In genomic region chr1:28451011-28451410, GRCh38 we compare ENCODE assay signal across 24 cellular contexts. TPM values are rescaled to one million over a fixed set of nuclear protein-coding genes. Genes with fewer than 3 reads are reported as not detected.
DNase-seq lines count a peak whose midpoint lies in the region; ATAC-seq and TF ChIP-seq lines count a peak whose summit lies in the region.
"Had no signal": no experiment of that assay in that cellular context is flagged by ENCODE, and none has a peak within 500 bp of the region (broad histone marks: within the 10 kb centered on the region; RNA-seq: fewer than 3 reads in every experiment).

No MANE protein-coding gene starts in this region.

- peak overlapping the region; percentile 66 for H3K27ac Mint-ChIP-seq in T-helper 1 cell treated with Interleukin-12 subunit alpha and Interleukin-12 subunit beta and Interleukin-4 antibody, amounts not matched to agents 30 μg/mL and 1 μg/mL, for 36 hours
- peak overlapping the region; percentile 62 for H3K27ac Mint-ChIP-seq in activated naive CD4-positive, alpha-beta T cell treated with anti-CD3 and anti-CD28 coated beads, Interleukin-2, amount 10 ng/mL, durations not matched to agents 7 days and 5 days
- no peak overlapping the region for H3K27ac Mint-ChIP-seq in activated naive CD4-positive, alpha-beta T cell treated with anti-CD3 and anti-CD28 coated beads, Interleukin-2, amount 50 U/mL, for 72 hours
- peak overlapping the region; percentile 86 for H3K27ac Mint-ChIP-seq in activated T-helper 1 cell treated with anti-CD3 and anti-CD28 coated beads, Interleukin-12 subunit alpha, Interleukin-12 subunit beta, Interleukin-2, Interleukin-4 antibody, amounts not matched to agents 30 ng/mL and 10 ng/mL and 1 ng/mL, durations not matched to agents 14 hours and 24 hours and 36 hours

- peaks cover 23% of the 10 kb centered on the region for H3K4me1 Mint-ChIP-seq in T-helper 1 cell treated with Interleukin-12 subunit alpha and Interleukin-12 subunit beta and Interleukin-4 antibody, amounts not matched to agents 30 μg/mL and 1 μg/mL, for 36 hours (ENCODE audit: low read depth)
- H3K4me1 Mint-ChIP-seq in activated naive CD4-positive, alpha-beta T cell treated with anti-CD3 and anti-CD28 coated beads, Interleukin-2, amount 10 ng/mL, durations not matched to agents 7 days and 5 days, result peaks cover 41% of the 10 kb centered on the region
- H3K4me1 Mint-ChIP-seq in activated T-helper 1 cell treated with anti-CD3 and anti-CD28 coated beads, Interleukin-12 subunit alpha, Interleukin-12 subunit beta, Interleukin-2, Interleukin-4 antibody, amounts not matched to agents 30 ng/mL and 10 ng/mL and 1 ng/mL, durations not matched to agents 14 hours and 24 hours and 36 hours (ENCODE audit: low read depth), result peaks cover 49% of the 10 kb centered on the region

- peak overlapping the region; percentile 39 for H3K4me3 Mint-ChIP-seq in T-helper 1 cell treated with Interleukin-12 subunit alpha and Interleukin-12 subunit beta and Interleukin-4 antibody, amounts not matched to agents 30 μg/mL and 1 μg/mL, for 36 hours
- no peak overlapping the region for H3K4me3 Mint-ChIP-seq in activated naive CD4-positive, alpha-beta T cell treated with anti-CD3 and anti-CD28 coated beads, Interleukin-2, amount 10 ng/mL, durations not matched to agents 7 days and 5 days
- H3K4me3 Mint-ChIP-seq in activated T-helper 1 cell treated with anti-CD3 and anti-CD28 coated beads, Interleukin-12 subunit alpha, Interleukin-12 subunit beta, Interleukin-2, Interleukin-4 antibody, amounts not matched to agents 30 ng/mL and 10 ng/mL and 1 ng/mL, durations not matched to agents 14 hours and 24 hours and 36 hours, result peak overlapping the region; percentile 20

- no peak for ATAC-seq in activated naive CD4-positive, alpha-beta T cell treated with anti-CD3 and anti-CD28 coated beads, Interleukin-2, amount 50 U/mL, for 72 hours
- no peak for ATAC-seq in mucosa of descending colon
- ATAC-seq: Right ventricle myocardium inferior had no signal

- no peaks in the 10 kb centered on the region for H3K9me3 Mint-ChIP-seq in T-helper 1 cell treated with Interleukin-12 subunit alpha and Interleukin-12 subunit beta and Interleukin-4 antibody, amounts not matched to agents 30 μg/mL and 1 μg/mL, for 36 hours
- no peaks in the 10 kb centered on the region for H3K9me3 Mint-ChIP-seq in activated naive CD4-positive, alpha-beta T cell treated with anti-CD3 and anti-CD28 coated beads, Interleukin-2, amount 10 ng/mL, durations not matched to agents 7 days and 5 days
- H3K9me3 Mint-ChIP-seq in activated naive CD4-positive, alpha-beta T cell treated with anti-CD3 and anti-CD28 coated beads, Interleukin-2, amount 50 U/mL, for 72 hours, result no peaks in the 10 kb centered on the region
- no peaks in the 10 kb centered on the region for H3K9me3 Mint-ChIP-seq in activated T-helper 1 cell treated with anti-CD3 and anti-CD28 coated beads, Interleukin-12 subunit alpha, Interleukin-12 subunit beta, Interleukin-2, Interleukin-4 antibody, amounts not matched to agents 30 ng/mL and 10 ng/mL and 1 ng/mL, durations not matched to agents 14 hours and 24 hours and 36 hours

- H3K36me3 ChIP-seq in mucosa of descending colon (ENCODE audit: low read depth), result no peaks in the 10 kb centered on the region

- no peaks in the 10 kb centered on the region for H3K9me3 ChIP-seq in mucosa of descending colon
- H3K9me3 ChIP-seq: BLaER1, Caco-2 had no signal

- H3K36me3 Mint-ChIP-seq in T-helper 1 cell treated with Interleukin-12 subunit alpha and Interleukin-12 subunit beta and Interleukin-4 antibody, amounts not matched to agents 30 μg/mL and 1 μg/mL, for 36 hours (ENCODE audit: low read depth), result peaks cover 1% of the 10 kb centered on the region
- H3K36me3 Mint-ChIP-seq in activated naive CD4-positive, alpha-beta T cell treated with anti-CD3 and anti-CD28 coated beads, Interleukin-2, amount 10 ng/mL, durations not matched to agents 7 days and 5 days, result peaks cover 7% of the 10 kb centered on the region
- H3K36me3 Mint-ChIP-seq in activated naive CD4-positive, alpha-beta T cell treated with anti-CD3 and anti-CD28 coated beads, Interleukin-2, amount 50 U/mL, for 72 hours, result peaks cover 0 to 10% of the 10 kb centered on the region in 2 donors
- H3K36me3 Mint-ChIP-seq in activated T-helper 1 cell treated with anti-CD3 and anti-CD28 coated beads, Interleukin-12 subunit alpha, Interleukin-12 subunit beta, Interleukin-2, Interleukin-4 antibody, amounts not matched to agents 30 ng/mL and 10 ng/mL and 1 ng/mL, durations not matched to agents 14 hours and 24 hours and 36 hours (ENCODE audit: low read depth), result peaks cover 2% of the 10 kb centered on the region

- intact Hi-C loops in activated T-helper 1 cell treated with anti-CD3 and anti-CD28 coated beads, Interleukin-12 subunit alpha, Interleukin-12 subunit beta, Interleukin-2, Interleukin-4 antibody, amounts not matched to agents 30 ng/mL and 10 ng/mL and 1 ng/mL, durations not matched to agents 14 hours and 24 hours and 36 hours (cut with micrococcal nuclease), result loop anchor here (5.0 kb wide), 3 partner anchors 84 to 204 kb away; partner anchors contain the start of genes MED18 and PHACTR4
- intact Hi-C loops in mucosa of descending colon (cut with DNase I, micrococcal nuclease), result no loop called here

- CTCF ChIA-PET in activated naive CD4-positive, alpha-beta T cell treated with anti-CD3 and anti-CD28 coated beads, Interleukin-2, amount 10 ng/mL, durations not matched to agents 7 days and 5 days (lab: Charles Lee), result interaction anchor here (1.4 kb wide), 1 partner anchor 57 kb away, joined by 3 read pairs; no protein-coding TSS in a partner anchor

- H3K27me3 Mint-ChIP-seq in T-helper 1 cell treated with Interleukin-12 subunit alpha and Interleukin-12 subunit beta and Interleukin-4 antibody, amounts not matched to agents 30 μg/mL and 1 μg/mL, for 36 hours (ENCODE audit: low read depth), result no peaks in the 10 kb centered on the region
- no peaks in the 10 kb centered on the region for H3K27me3 Mint-ChIP-seq in activated naive CD4-positive, alpha-beta T cell treated with anti-CD3 and anti-CD28 coated beads, Interleukin-2, amount 10 ng/mL, durations not matched to agents 7 days and 5 days
- H3K27me3 Mint-ChIP-seq in activated T-helper 1 cell treated with anti-CD3 and anti-CD28 coated beads, Interleukin-12 subunit alpha, Interleukin-12 subunit beta, Interleukin-2, Interleukin-4 antibody, amounts not matched to agents 30 ng/mL and 10 ng/mL and 1 ng/mL, durations not matched to agents 14 hours and 24 hours and 36 hours (ENCODE audit: insufficient read depth), result no peaks in the 10 kb centered on the region
- H3K27me3 Mint-ChIP-seq: CD4-positive, alpha-beta memory T cell had no signal

- no peak for TF ChIP-seq CTCF in mucosa of descending colon (IDR thresholded peaks at IDR 0.05)

- no peak for DNase-seq in T-helper 1 cell
- peak; percentile 19 for DNase-seq in activated naive CD4-positive, alpha-beta T cell treated with anti-CD3 and anti-CD28 coated beads, Interleukin-2, amount 10 ng/mL, durations not matched to agents 7 days and 5 days
- DNase-seq in activated naive CD4-positive, alpha-beta T cell treated with anti-CD3 and anti-CD28 coated beads, Interleukin-2, amount 50 U/mL, for 72 hours (ENCODE audit: low spot score in 2 of 2), result no peak
- DNase-seq in activated T-helper 1 cell treated with anti-CD3 and anti-CD28 coated beads, Interleukin-12 subunit alpha, Interleukin-12 subunit beta, Interleukin-2, Interleukin-4 antibody, amounts not matched to agents 30 ng/mL and 10 ng/mL and 1 ng/mL, durations not matched to agents 14 hours and 24 hours and 36 hours (ENCODE audit: low spot score), result no peak
- DNase-seq in putamen (ENCODE audit: low spot score), result peak; percentile 7
- no peak for DNase-seq in mucosa of descending colon
- no peak for DNase-seq in stimulated activated naive CD4-positive, alpha-beta T cell treated with Interleukin-2 at 50 U/mL for 16 hours (lab: John Stamatoyannopoulos, UW)
- DNase-seq: ACHN; Caco-2; CD4-positive, alpha-beta memory T cell; DMS 273 treated with DMSO at 0.1 percent for 48 hours; DMS79 treated with DMSO at 0.1 percent for 48 hours; IMR-90; Karpas-422; NCI-H1092; NCI-H1436; NCI-H187 treated with DMSO at 0.1 percent for 48 hours; NCI-H2107; NCI-H446 treated with DMSO at 0.1 percent for 48 hours; NCI-H526 treated with DMSO at 0.1 percent for 48 hours; OCI-M1 had no signal

- peaks cover 8% of the 10 kb centered on the region for H3K4me1 ChIP-seq in mucosa of descending colon (ENCODE audit: low read depth)
- H3K4me1 ChIP-seq: Caco-2 had no signal

- no peak overlapping the region for H3K4me3 ChIP-seq in mucosa of descending colon
- H3K4me3 ChIP-seq: BLaER1 had no signal

RNA-seq across cellular contexts. Expression of gene RCC1, which starts 54.8 kb away (rescaled TPM):
- 10 to 100 TPM; 90.1 to 98.2 TPM for total RNA-seq in activated naive CD4-positive, alpha-beta T cell treated with anti-CD3 and anti-CD28 coated beads, Interleukin-2, amount 50 U/mL, for 72 hours
- total RNA-seq in activated T-helper 1 cell treated with anti-CD3 and anti-CD28 coated beads, Interleukin-12 subunit alpha, Interleukin-12 subunit beta, Interleukin-2, Interleukin-4 antibody, amounts not matched to agents 30 ng/mL and 10 ng/mL and 1 ng/mL, durations not matched to agents 14 hours and 24 hours and 36 hours, result 130 and 135 TPM in 2 replicates
- total RNA-seq in mucosa of descending colon, result 10 to 100 TPM; 23.0 to 34.3 (median 25.3) TPM

Comparison
In these comparisons a context has a peak if more than half of its experiments do, and no peak if none do; other contexts are left out.
1. H3K27ac Mint-ChIP-seq: peak in T-helper 1 cell treated with Interleukin-12 subunit alpha and Interleukin-12 subunit beta and Interleukin-4 antibody, amounts not matched to agents 30 μg/mL and 1 μg/mL, for 36 hours (single experiment), activated naive CD4-positive, alpha-beta T cell treated with anti-CD3 and anti-CD28 coated beads, Interleukin-2, amount 10 ng/mL, durations not matched to agents 7 days and 5 days (single experiment) and activated T-helper 1 cell treated with anti-CD3 and anti-CD28 coated beads, Interleukin-12 subunit alpha, Interleukin-12 subunit beta, Interleukin-2, Interleukin-4 antibody, amounts not matched to agents 30 ng/mL and 10 ng/mL and 1 ng/mL, durations not matched to agents 14 hours and 24 hours and 36 hours (single experiment); none in activated naive CD4-positive, alpha-beta T cell treated with anti-CD3 and anti-CD28 coated beads, Interleukin-2, amount 50 U/mL, for 72 hours (0 of 2).
2. DNase-seq: peak in activated naive CD4-positive, alpha-beta T cell treated with anti-CD3 and anti-CD28 coated beads, Interleukin-2, amount 10 ng/mL, durations not matched to agents 7 days and 5 days (single experiment) and putamen (single experiment); none in T-helper 1 cell (0 of 5), activated naive CD4-positive, alpha-beta T cell treated with anti-CD3 and anti-CD28 coated beads, Interleukin-2, amount 50 U/mL, for 72 hours (0 of 2), activated T-helper 1 cell treated with anti-CD3 and anti-CD28 coated beads, Interleukin-12 subunit alpha, Interleukin-12 subunit beta, Interleukin-2, Interleukin-4 antibody, amounts not matched to agents 30 ng/mL and 10 ng/mL and 1 ng/mL, durations not matched to agents 14 hours and 24 hours and 36 hours (single experiment), mucosa of descending colon (0 of 3) and stimulated activated naive CD4-positive, alpha-beta T cell treated with Interleukin-2 at 50 U/mL for 16 hours (single experiment).